Comparison of ENCODE assay signal across 1 cellular context in the genomic region with DNA sequence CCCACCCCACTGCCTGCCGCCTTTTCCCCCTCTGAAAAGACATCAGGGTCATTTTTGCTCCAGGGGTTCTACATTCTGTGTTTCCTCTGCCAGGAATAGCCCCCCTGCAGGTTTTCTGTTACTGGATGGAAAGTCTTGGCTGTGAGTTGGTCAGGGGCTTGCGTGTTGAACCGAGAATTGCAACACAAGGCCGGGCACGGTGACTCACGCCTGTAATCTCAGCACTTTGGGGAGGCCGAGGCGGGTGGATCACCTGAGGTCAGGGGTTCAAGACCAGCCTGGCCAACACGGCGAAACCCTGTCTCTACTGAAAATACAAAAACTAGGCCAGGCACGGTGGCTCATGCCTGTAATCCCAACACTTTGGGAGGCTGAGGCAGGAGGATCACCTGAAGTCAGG.
A peak's percentile ranks its signal among the peaks of the same experiment; 100 is the strongest.
TF ChIP-seq lines count a peak whose summit lies in the region.
"Not testable (repeated sequence)": the region's sequence is repeated elsewhere in the genome, so short reads cannot be mapped to it uniquely, and the experiment has no call there.

No MANE protein-coding gene starts in this region.

TF ChIP-seq in HepG2, 621 proteins besides CTCF, POLR2A, EP300 and RAD21:
- 0 out of 2 replicates have a peak, but pooled peaks have one; percentile 33 for TF ChIP-seq DPF2 (CRISPR knock-in tag; IDR thresholded peaks at IDR 0.05; ENCODE audit: borderline replicate concordance, low read depth)
- peak; percentile 29; the same call in 1 of the 2 replicates for TF ChIP-seq HMG20A (CRISPR knock-in tag; IDR thresholded peaks at IDR 0.05; ENCODE audit: borderline replicate concordance)
- TF ChIP-seq CEBPB (IDR thresholded peaks at IDR 0.05; ENCODE audit: borderline replicate concordance, low read depth, low read length): peak; percentile 66; the same call in 1 of the 2 replicates
- 0 out of 2 replicates have a peak, but pooled peaks have one; percentile 16 for TF ChIP-seq FOXA3 (CRISPR knock-in tag; IDR thresholded peaks at IDR 0.05)
- 0 out of 2 replicates have a peak, but pooled peaks have one; percentile 18 for TF ChIP-seq MED1 (CRISPR knock-in tag; IDR thresholded peaks at IDR 0.05)
- peak; percentile 83 for TF ChIP-seq CEBPG (CRISPR knock-in tag; IDR thresholded peaks at IDR 0.05)
- TF ChIP-seq KDM1A (CRISPR knock-in tag; IDR thresholded peaks at IDR 0.05): peak; percentile 68; the same call in 1 of the 2 replicates
- TF ChIP-seq HDAC2 (CRISPR knock-in tag; IDR thresholded peaks at IDR 0.05): peak; percentile 39; the same call in 1 of the 2 replicates
- TF ChIP-seq, protein P1, sequence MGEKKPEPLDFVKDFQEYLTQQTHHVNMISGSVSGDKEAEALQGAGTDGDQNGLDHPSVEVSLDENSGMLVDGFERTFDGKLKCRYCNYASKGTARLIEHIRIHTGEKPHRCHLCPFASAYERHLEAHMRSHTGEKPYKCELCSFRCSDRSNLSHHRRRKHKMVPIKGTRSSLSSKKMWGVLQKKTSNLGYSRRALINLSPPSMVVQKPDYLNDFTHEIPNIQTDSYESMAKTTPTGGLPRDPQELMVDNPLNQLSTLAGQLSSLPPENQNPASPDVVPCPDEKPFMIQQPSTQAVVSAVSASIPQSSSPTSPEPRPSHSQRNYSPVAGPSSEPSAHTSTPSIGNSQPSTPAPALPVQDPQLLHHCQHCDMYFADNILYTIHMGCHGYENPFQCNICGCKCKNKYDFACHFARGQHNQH (CRISPR knock-in tag; IDR thresholded peaks at IDR 0.05): peak; percentile 24; the same call in 1 of the 2 replicates
- TF ChIP-seq ZMYM3 (CRISPR knock-in tag; IDR thresholded peaks at IDR 0.05): 0 out of 2 replicates have a peak, but pooled peaks have one; percentile 38
- peak; percentile 75; the same call in 1 of the 2 replicates for TF ChIP-seq FOSL1 (CRISPR knock-in tag; IDR thresholded peaks at IDR 0.05; ENCODE audit: borderline replicate concordance)
- peak; percentile 44; the same call in 1 of the 2 replicates for TF ChIP-seq RXRA (CRISPR knock-in tag; IDR thresholded peaks at IDR 0.05)
- TF ChIP-seq, protein P2, sequence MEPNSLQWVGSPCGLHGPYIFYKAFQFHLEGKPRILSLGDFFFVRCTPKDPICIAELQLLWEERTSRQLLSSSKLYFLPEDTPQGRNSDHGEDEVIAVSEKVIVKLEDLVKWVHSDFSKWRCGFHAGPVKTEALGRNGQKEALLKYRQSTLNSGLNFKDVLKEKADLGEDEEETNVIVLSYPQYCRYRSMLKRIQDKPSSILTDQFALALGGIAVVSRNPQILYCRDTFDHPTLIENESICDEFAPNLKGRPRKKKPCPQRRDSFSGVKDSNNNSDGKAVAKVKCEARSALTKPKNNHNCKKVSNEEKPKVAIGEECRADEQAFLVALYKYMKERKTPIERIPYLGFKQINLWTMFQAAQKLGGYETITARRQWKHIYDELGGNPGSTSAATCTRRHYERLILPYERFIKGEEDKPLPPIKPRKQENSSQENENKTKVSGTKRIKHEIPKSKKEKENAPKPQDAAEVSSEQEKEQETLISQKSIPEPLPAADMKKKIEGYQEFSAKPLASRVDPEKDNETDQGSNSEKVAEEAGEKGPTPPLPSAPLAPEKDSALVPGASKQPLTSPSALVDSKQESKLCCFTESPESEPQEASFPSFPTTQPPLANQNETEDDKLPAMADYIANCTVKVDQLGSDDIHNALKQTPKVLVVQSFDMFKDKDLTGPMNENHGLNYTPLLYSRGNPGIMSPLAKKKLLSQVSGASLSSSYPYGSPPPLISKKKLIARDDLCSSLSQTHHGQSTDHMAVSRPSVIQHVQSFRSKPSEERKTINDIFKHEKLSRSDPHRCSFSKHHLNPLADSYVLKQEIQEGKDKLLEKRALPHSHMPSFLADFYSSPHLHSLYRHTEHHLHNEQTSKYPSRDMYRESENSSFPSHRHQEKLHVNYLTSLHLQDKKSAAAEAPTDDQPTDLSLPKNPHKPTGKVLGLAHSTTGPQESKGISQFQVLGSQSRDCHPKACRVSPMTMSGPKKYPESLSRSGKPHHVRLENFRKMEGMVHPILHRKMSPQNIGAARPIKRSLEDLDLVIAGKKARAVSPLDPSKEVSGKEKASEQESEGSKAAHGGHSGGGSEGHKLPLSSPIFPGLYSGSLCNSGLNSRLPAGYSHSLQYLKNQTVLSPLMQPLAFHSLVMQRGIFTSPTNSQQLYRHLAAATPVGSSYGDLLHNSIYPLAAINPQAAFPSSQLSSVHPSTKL (CRISPR knock-in tag; IDR thresholded peaks at IDR 0.05): peak; percentile 62; the same call in 1 of the 2 replicates
- peak; percentile 75; the same call in 1 of the 2 replicates for TF ChIP-seq ADNP (CRISPR knock-in tag; IDR thresholded peaks at IDR 0.05)
- peak; percentile 30; the same call in 1 of the 2 replicates for TF ChIP-seq ZNF331 (CRISPR knock-in tag; IDR thresholded peaks at IDR 0.05)
- 0 out of 2 replicates have a peak, but pooled peaks have one; percentile 7 for TF ChIP-seq PITX1 (CRISPR knock-in tag; IDR thresholded peaks at IDR 0.05)
- TF ChIP-seq NR2F1 (CRISPR knock-in tag; IDR thresholded peaks at IDR 0.05): 0 out of 4 replicates have a peak, but pooled peaks of 1 of the 2 experiments have one; percentile 16
- not testable (repeated sequence) for TF ChIP-seq NR2F6 (IDR thresholded peaks at IDR 0.05)
- TF ChIP-seq NR2F6 (CRISPR knock-in tag; IDR thresholded peaks at IDR 0.05): 0 out of 2 replicates have a peak, but pooled peaks have one; percentile 50
- TF ChIP-seq JUND (CRISPR knock-in tag; IDR thresholded peaks at IDR 0.05): peak; percentile 88
- TF ChIP-seq, protein P3, sequence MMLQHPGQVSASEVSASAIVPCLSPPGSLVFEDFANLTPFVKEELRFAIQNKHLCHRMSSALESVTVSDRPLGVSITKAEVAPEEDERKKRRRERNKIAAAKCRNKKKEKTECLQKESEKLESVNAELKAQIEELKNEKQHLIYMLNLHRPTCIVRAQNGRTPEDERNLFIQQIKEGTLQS (CRISPR knock-in tag; IDR thresholded peaks at IDR 0.05): peak; percentile 85
- TF ChIP-seq ZMYM2 (CRISPR knock-in tag; IDR thresholded peaks at IDR 0.05): peak; percentile 82
- 0 out of 2 replicates have a peak, but pooled peaks have one; percentile 25 for TF ChIP-seq GFI1 (CRISPR knock-in tag; IDR thresholded peaks at IDR 0.05; ENCODE audit: borderline replicate concordance)
- 0 out of 2 replicates have a peak, but pooled peaks have one; percentile 24 for TF ChIP-seq RXRB (CRISPR knock-in tag; IDR thresholded peaks at IDR 0.05; ENCODE audit: borderline replicate concordance)
- peak; percentile 84 for TF ChIP-seq RARA (CRISPR knock-in tag; IDR thresholded peaks at IDR 0.05)
- peak; percentile 53; the same call in 1 of the 2 replicates for TF ChIP-seq SAP130 (CRISPR knock-in tag; IDR thresholded peaks at IDR 0.05; ENCODE audit: low read depth)
- TF ChIP-seq FOSL2 (CRISPR knock-in tag; IDR thresholded peaks at IDR 0.05): peak; percentile 96
